Comparison of ENCODE assay signal across 8 cellular contexts in genomic region chr20:5113615-5113986, GRCh38. TPM values are rescaled to one million over a fixed set of nuclear protein-coding genes. Genes with fewer than 3 reads are reported as not detected.
DNase-seq lines count a peak whose midpoint lies in the region; TF ChIP-seq lines count a peak whose summit lies in the region.

No MANE protein-coding gene starts in this region.

- H3K79me2 ChIP-seq in mammary epithelial cell (ENCODE audit: insufficient read depth, low read length) = peaks cover 55% of the 10 kb centered on the region

- H3K27me3 ChIP-seq in A673 (replicated peaks; ENCODE audit: insufficient read depth, low read depth, low read length, poor library complexity) (no peaks in the 10 kb centered on the region), HUES48 (ENCODE audit: control insufficient read depth, insufficient read depth, low read length) (no peaks in the 10 kb centered on the region), mammary epithelial cell (ENCODE audit: insufficient read depth, low read length) (no peaks in the 10 kb centered on the region), mucosa of stomach (ENCODE audit: control insufficient read depth, insufficient read depth, low read length) (no peaks in the 10 kb centered on the region)

- H3K27ac ChIP-seq in A673 (ENCODE audit: low read depth, low read length, poor library complexity, severe bottlenecking) (peak overlapping the region; percentile 84), HUES48 (ENCODE audit: low read depth, low read length) (peak overlapping the region; percentile 97), mammary epithelial cell (ENCODE audit: insufficient read depth, low read depth, low read length) (peak overlapping the region; percentile 13)

- H2AFZ ChIP-seq in mammary epithelial cell (ENCODE audit: low read depth, low read length) = peak overlapping the region; percentile 81

- H3K4me1 ChIP-seq in A673 (ENCODE audit: insufficient read depth, low read length, poor library complexity, severe bottlenecking) (peaks cover 27% of the 10 kb centered on the region), HUES48 (ENCODE audit: control insufficient read depth, insufficient read depth, low read length) (peaks cover 12% of the 10 kb centered on the region), mammary epithelial cell (ENCODE audit: insufficient read depth, low read length) (peaks cover 26% of the 10 kb centered on the region), mucosa of stomach (ENCODE audit: control insufficient read depth, insufficient read depth, low read length) (peaks cover under 1% of the 10 kb centered on the region)

- in situ Hi-C loops in mammary epithelial cell (cut with MboI; ENCODE audit: low sequenced_read_pairs in 2 of 2) (no loop called here), GM13976 (cut with MboI; ENCODE audit: low sequenced_read_pairs, unreplicated experiment) (no loop called here)

- no peak for TF ChIP-seq CTCF in A673 (conservative IDR thresholded peaks at IDR 0.05; ENCODE audit: low read depth, low read length)
- no peak for TF ChIP-seq CTCF in mammary epithelial cell (conservative IDR thresholded peaks at IDR 0.05 in 1 of 2, IDR thresholded peaks at IDR 0.05 in 1 of 2; ENCODE audit: extremely low read depth in 1 of 2, insufficient read depth in 1 of 2, low read depth in 1 of 2, low read length in 2 of 2)
- no peak for TF ChIP-seq CTCF in GM13976 (IDR thresholded peaks at IDR 0.05; ENCODE audit: borderline replicate concordance, control extremely low read depth, extremely low read depth, insufficient read depth, missing control alignments)

- H3K4me3 ChIP-seq in A673 (ENCODE audit: low read depth, low read length, poor library complexity, severe bottlenecking) (peak overlapping the region; percentile 70), HUES48 (ENCODE audit: low read depth, low read length) (peak overlapping the region; percentile 99), mammary epithelial cell (replicated peaks in 1 of 3; ENCODE audit: insufficient read depth in 1 of 3, low read depth in 2 of 3, low read length in 3 of 3) (peak overlapping the region; percentile 47 to 95 (median 60)), mucosa of stomach (ENCODE audit: low read length) (peak overlapping the region; percentile 82)

- 31% methylated on average over 3 of the region's 3 CpGs for WGBS in mammary epithelial cell (ENCODE audit: low coverage, missing lambda C conversion rate)

- H3K9me3 ChIP-seq in A673 (ENCODE audit: low read depth, low read length, poor library complexity, severe bottlenecking) = no peaks in the 10 kb centered on the region
- H3K9me3 ChIP-seq in HUES48 (ENCODE audit: control insufficient read depth, insufficient read depth, low read length) = no peaks in the 10 kb centered on the region
- no peaks in the 10 kb centered on the region for H3K9me3 ChIP-seq in mammary epithelial cell (replicated peaks; ENCODE audit: insufficient read depth, low read length)
- H3K9me3 ChIP-seq in mucosa of stomach (ENCODE audit: control insufficient read depth, low read length) = no peaks in the 10 kb centered on the region

- peak overlapping the region; percentile 77 for H3K9ac ChIP-seq in HUES48 (ENCODE audit: low read depth, low read length)
- peak overlapping the region; percentile 46 for H3K9ac ChIP-seq in mammary epithelial cell (ENCODE audit: insufficient read depth, low read length)
- H3K9ac ChIP-seq in mucosa of stomach (ENCODE audit: low read length) = peak overlapping the region; percentile 94

- intact Hi-C loops in A673 (cut with micrococcal nuclease; ENCODE audit: unreplicated experiment) = no loop called here
- intact Hi-C loops in mammary epithelial cell (cut with micrococcal nuclease) = no loop called here
- intact Hi-C loops in head of caudate nucleus (cut with DNase I) = no loop called here

- POLR2A ChIA-PET in A673 (lab: Charles Lee; ENCODE audit: low non-redundant PET) = no interaction called here

- H4K20me1 ChIP-seq in mammary epithelial cell (ENCODE audit: insufficient read depth, low read length) = no peaks in the 10 kb centered on the region

- H3K36me3 ChIP-seq in A673 (ENCODE audit: insufficient read depth, low read length, poor library complexity, severe bottlenecking) (peaks cover 75% of the 10 kb centered on the region), HUES48 (ENCODE audit: control insufficient read depth, insufficient read depth, low read length) (peaks cover 68% of the 10 kb centered on the region), mammary epithelial cell (ENCODE audit: insufficient read depth, low read length) (peaks cover 30% of the 10 kb centered on the region), mucosa of stomach (ENCODE audit: control insufficient read depth, insufficient read depth, low read length) (peaks cover 8% of the 10 kb centered on the region)

- BruUV-seq in A673 (replicated peaks; lab: Mats Ljungman, UMichigan) (no TSS peak), mammary epithelial cell (replicated peaks; lab: Mats Ljungman, UMichigan) (no TSS peak)

- dilution Hi-C loops in mammary epithelial cell (cut with HindIII; ENCODE audit: low sequenced_read_pairs) = no loop called here

- DNase-seq in A673 (ENCODE audit: low spot score) (no peak), mammary epithelial cell (no peak), head of caudate nucleus (no peak), GM13976 (ENCODE audit: low spot score) (no peak), T1000 (lab: John Stamatoyannopoulos, UW) (no peak), NCI-H2196 (lab: John Stamatoyannopoulos, UW; ENCODE audit: unreplicated experiment) (no peak)

- CTCF ChIA-PET in A673 (lab: Charles Lee) = no interaction called here
- CTCF ChIA-PET in mammary epithelial cell (lab: Charles Lee; ENCODE audit: low non-redundant PET) = no interaction called here

- peak overlapping the region; percentile 88 for H3K4me2 ChIP-seq in mammary epithelial cell (ENCODE audit: insufficient read depth, low read depth, low read length)

RNA-seq across cellular contexts. Expression of gene TMEM230, which starts 0.7 kb away (rescaled TPM):
- total RNA-seq in A673 (2021) = 94.6 and 105 TPM in 2 replicates
- total RNA-seq in mammary epithelial cell = 10 to 100 TPM; 48.5 to 52.5 TPM
- polyA plus RNA-seq in mammary epithelial cell = 58.5 TPM
- 27.3 TPM for polyA minus RNA-seq in mammary epithelial cell

RNA-seq across cellular contexts. Expression of gene PCNA, which starts 6.2 kb away (rescaled TPM):
- total RNA-seq in A673 (2021) (397 TPM in 2 replicates), mammary epithelial cell (100 to 1,000 TPM in 1 of 2 donors, 10 to 100 TPM in 1; 77.7 to 145 TPM)
- polyA plus RNA-seq in mammary epithelial cell = 412 TPM
- 167 TPM for polyA minus RNA-seq in mammary epithelial cell

RNA-seq across cellular contexts. Expression of gene CDS2, which starts 13.2 kb away (rescaled TPM):
- 67.4 and 68.1 TPM in 2 replicates for total RNA-seq in A673 (2021)
- 10 to 100 TPM; 37.6 to 63.8 TPM for total RNA-seq in mammary epithelial cell
- 22.5 TPM for polyA plus RNA-seq in mammary epithelial cell
- polyA minus RNA-seq in mammary epithelial cell = 203 TPM

Comparison
In these comparisons a context has a peak if more than half of its experiments do, and no peak if none do; other contexts are left out.
1. H3K27ac ChIP-seq: peak in every context shown above with its lines; median percentile 97 in HUES48; 84 in A673; 13 in mammary epithelial cell.